In the genomic region with DNA sequence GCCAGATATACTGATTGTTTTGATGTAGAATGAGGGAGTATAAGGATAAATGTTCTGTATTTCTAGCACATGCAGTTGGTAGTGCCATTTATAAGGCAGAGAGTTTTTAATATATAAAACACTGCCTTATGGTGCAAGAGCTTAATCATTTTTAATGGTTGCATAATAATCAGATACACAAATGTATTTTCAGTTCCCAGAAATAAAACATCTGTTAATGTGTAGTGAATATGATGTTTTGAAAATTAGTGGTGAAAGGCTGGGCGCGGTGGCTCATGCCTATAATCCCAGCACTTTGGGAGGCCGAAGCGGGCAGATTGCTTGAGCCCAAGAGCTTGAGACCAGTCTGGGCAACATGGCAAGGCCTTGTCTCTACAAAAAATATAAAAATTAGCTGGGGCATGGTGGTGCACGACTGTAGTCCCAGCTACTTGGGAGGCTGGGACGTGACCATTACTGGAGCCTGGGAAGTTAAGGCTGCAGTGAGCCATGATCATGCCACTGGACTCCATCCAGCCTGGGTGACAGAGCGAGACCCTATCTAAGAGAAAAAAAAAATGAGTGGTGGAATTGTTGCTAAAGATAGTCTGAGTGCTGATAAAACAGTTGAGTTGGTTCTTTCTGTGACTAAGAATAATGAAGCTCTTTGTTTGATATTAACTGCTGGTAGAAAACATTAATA, we compare ENCODE assay signal across 1 cellular context.
A peak's percentile ranks its signal among the peaks of the same experiment; 100 is the strongest.
TF ChIP-seq lines count a peak whose summit lies in the region.

No MANE protein-coding gene starts in this region.

TF ChIP-seq in K562, 482 proteins besides CTCF, POLR2A, EP300 and RAD21 (continued from another document and continues in another):
- TF ChIP-seq, protein P1, sequence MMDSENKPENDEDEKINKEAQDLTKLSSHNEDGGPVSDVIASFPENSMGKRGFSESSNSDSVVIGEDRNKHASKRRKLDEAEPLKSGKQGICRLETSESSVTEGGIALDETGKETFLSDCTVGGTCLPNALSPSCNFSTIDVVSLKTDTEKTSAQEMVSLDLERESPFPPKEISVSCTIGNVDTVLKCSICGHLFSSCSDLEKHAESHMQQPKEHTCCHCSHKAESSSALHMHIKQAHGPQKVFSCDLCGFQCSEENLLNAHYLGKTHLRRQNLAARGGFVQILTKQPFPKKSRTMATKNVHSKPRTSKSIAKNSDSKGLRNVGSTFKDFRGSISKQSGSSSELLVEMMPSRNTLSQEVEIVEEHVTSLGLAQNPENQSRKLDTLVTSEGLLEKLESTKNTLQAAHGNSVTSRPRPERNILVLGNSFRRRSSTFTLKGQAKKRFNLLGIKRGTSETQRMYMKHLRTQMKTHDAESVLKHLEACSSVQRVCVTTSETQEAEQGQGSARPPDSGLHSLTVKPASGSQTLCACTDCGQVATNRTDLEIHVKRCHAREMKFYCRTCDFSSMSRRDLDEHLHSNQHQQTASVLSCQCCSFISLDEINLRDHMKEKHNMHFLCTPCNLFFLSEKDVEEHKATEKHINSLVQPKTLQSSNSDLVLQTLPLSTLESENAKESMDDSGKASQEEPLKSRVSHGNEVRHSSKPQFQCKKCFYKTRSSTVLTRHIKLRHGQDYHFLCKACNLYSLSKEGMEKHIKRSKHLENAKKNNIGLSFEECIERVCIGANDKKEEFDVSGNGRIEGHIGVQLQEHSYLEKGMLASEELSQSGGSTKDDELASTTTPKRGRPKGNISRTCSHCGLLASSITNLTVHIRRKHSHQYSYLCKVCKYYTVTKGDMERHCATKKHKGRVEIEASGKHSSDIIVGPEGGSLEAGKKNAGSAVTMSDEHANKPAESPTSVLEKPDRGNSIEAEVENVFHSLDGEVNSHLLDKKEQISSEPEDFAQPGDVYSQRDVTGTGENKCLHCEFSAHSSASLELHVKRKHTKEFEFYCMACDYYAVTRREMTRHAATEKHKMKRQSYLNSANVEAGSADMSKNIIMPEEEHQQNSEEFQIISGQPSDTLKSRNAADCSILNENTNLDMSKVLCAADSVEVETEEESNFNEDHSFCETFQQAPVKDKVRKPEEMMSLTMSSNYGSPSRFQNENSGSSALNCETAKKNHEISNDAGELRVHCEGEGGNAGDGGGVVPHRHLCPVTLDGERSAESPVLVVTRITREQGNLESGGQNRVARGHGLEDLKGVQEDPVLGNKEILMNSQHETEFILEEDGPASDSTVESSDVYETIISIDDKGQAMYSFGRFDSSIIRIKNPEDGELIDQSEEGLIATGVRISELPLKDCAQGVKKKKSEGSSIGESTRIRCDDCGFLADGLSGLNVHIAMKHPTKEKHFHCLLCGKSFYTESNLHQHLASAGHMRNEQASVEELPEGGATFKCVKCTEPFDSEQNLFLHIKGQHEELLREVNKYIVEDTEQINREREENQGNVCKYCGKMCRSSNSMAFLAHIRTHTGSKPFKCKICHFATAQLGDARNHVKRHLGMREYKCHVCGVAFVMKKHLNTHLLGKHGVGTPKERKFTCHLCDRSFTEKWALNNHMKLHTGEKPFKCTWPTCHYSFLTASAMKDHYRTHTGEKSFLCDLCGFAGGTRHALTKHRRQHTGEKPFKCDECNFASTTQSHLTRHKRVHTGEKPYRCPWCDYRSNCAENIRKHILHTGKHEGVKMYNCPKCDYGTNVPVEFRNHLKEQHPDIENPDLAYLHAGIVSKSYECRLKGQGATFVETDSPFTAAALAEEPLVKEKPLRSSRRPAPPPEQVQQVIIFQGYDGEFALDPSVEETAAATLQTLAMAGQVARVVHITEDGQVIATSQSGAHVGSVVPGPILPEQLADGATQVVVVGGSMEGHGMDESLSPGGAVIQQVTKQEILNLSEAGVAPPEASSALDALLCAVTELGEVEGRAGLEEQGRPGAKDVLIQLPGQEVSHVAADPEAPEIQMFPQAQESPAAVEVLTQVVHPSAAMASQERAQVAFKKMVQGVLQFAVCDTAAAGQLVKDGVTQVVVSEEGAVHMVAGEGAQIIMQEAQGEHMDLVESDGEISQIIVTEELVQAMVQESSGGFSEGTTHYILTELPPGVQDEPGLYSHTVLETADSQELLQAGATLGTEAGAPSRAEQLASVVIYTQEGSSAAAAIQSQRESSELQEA (IDR thresholded peaks at IDR 0.05; ENCODE audit: low read depth) = no peak
- TF ChIP-seq CC2D1A (IDR thresholded peaks at IDR 0.05) (no peak), RFX1 (IDR thresholded peaks at IDR 0.05) (no peak), CBX5 (IDR thresholded peaks at IDR 0.05; ENCODE audit: borderline replicate concordance, low read depth) (no peak), ZC3H11A (IDR thresholded peaks at IDR 0.05; ENCODE audit: low read depth, low read length) (no peak), TAF7 (tag; IDR thresholded peaks at IDR 0.05) (no peak), NFIX (CRISPR knock-in tag; IDR thresholded peaks at IDR 0.05; ENCODE audit: low read depth) (no peak), SMARCC2 (IDR thresholded peaks at IDR 0.05; ENCODE audit: low read depth) (peak; percentile 78; the same call in 1 of the 2 replicates), EHMT2 (IDR thresholded peaks at IDR 0.05) (0 out of 2 replicates have a peak, but pooled peaks have one; percentile 63), PHTF2 (CRISPR knock-in tag; IDR thresholded peaks at IDR 0.05) (no peak), TCFL5 (CRISPR knock-in tag; conservative IDR thresholded peaks at IDR 0.05) (no peak), ZFX (CRISPR knock-in tag; IDR thresholded peaks at IDR 0.05) (no peak), XRCC3 (IDR thresholded peaks at IDR 0.05) (no peak), ZNF165 (CRISPR knock-in tag; IDR thresholded peaks at IDR 0.05; ENCODE audit: borderline replicate concordance) (no peak), BCL6 (CRISPR knock-in tag; IDR thresholded peaks at IDR 0.05) (no peak), SETDB1 (IDR thresholded peaks at IDR 0.05; ENCODE audit: low read length) (no peak), PHB (CRISPR knock-in tag; IDR thresholded peaks at IDR 0.05) (no peak), CBX8 (IDR thresholded peaks at IDR 0.05; ENCODE audit: borderline replicate concordance, extremely low read depth, low read depth, low read length, poor library complexity, severe bottlenecking) (no peak), RCOR1 (IDR thresholded peaks at IDR 0.05; ENCODE audit: borderline replicate concordance in 1 of 2, low read depth in 2 of 2, low read length in 2 of 2) (0 out of 4 replicates have a peak, but pooled peaks of 1 of the 2 experiments have one; percentile 32), TGIF2 (CRISPR knock-in tag; IDR thresholded peaks at IDR 0.05) (no peak), ZNF143 (CRISPR knock-in tag; IDR thresholded peaks at IDR 0.05) (no peak), TCF3 (CRISPR knock-in tag; IDR thresholded peaks at IDR 0.05) (peak; percentile 45; the same call in 1 of the 2 replicates)
- TF ChIP-seq, protein P2, sequence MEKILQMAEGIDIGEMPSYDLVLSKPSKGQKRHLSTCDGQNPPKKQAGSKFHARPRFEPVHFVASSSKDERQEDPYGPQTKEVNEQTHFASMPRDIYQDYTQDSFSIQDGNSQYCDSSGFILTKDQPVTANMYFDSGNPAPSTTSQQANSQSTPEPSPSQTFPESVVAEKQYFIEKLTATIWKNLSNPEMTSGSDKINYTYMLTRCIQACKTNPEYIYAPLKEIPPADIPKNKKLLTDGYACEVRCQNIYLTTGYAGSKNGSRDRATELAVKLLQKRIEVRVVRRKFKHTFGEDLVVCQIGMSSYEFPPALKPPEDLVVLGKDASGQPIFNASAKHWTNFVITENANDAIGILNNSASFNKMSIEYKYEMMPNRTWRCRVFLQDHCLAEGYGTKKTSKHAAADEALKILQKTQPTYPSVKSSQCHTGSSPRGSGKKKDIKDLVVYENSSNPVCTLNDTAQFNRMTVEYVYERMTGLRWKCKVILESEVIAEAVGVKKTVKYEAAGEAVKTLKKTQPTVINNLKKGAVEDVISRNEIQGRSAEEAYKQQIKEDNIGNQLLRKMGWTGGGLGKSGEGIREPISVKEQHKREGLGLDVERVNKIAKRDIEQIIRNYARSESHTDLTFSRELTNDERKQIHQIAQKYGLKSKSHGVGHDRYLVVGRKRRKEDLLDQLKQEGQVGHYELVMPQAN (IDR thresholded peaks at IDR 0.05; ENCODE audit: borderline replicate concordance) = no peak
- TF ChIP-seq, protein P3, sequence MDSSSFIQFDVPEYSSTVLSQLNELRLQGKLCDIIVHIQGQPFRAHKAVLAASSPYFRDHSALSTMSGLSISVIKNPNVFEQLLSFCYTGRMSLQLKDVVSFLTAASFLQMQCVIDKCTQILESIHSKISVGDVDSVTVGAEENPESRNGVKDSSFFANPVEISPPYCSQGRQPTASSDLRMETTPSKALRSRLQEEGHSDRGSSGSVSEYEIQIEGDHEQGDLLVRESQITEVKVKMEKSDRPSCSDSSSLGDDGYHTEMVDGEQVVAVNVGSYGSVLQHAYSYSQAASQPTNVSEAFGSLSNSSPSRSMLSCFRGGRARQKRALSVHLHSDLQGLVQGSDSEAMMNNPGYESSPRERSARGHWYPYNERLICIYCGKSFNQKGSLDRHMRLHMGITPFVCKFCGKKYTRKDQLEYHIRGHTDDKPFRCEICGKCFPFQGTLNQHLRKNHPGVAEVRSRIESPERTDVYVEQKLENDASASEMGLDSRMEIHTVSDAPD (CRISPR knock-in tag; IDR thresholded peaks at IDR 0.05) = no peak
- TF ChIP-seq, protein P4, sequence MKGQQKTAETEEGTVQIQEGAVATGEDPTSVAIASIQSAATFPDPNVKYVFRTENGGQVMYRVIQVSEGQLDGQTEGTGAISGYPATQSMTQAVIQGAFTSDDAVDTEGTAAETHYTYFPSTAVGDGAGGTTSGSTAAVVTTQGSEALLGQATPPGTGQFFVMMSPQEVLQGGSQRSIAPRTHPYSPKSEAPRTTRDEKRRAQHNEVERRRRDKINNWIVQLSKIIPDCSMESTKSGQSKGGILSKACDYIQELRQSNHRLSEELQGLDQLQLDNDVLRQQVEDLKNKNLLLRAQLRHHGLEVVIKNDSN (CRISPR knock-in tag; IDR thresholded peaks at IDR 0.05) = no peak
- TF ChIP-seq, protein P5, sequence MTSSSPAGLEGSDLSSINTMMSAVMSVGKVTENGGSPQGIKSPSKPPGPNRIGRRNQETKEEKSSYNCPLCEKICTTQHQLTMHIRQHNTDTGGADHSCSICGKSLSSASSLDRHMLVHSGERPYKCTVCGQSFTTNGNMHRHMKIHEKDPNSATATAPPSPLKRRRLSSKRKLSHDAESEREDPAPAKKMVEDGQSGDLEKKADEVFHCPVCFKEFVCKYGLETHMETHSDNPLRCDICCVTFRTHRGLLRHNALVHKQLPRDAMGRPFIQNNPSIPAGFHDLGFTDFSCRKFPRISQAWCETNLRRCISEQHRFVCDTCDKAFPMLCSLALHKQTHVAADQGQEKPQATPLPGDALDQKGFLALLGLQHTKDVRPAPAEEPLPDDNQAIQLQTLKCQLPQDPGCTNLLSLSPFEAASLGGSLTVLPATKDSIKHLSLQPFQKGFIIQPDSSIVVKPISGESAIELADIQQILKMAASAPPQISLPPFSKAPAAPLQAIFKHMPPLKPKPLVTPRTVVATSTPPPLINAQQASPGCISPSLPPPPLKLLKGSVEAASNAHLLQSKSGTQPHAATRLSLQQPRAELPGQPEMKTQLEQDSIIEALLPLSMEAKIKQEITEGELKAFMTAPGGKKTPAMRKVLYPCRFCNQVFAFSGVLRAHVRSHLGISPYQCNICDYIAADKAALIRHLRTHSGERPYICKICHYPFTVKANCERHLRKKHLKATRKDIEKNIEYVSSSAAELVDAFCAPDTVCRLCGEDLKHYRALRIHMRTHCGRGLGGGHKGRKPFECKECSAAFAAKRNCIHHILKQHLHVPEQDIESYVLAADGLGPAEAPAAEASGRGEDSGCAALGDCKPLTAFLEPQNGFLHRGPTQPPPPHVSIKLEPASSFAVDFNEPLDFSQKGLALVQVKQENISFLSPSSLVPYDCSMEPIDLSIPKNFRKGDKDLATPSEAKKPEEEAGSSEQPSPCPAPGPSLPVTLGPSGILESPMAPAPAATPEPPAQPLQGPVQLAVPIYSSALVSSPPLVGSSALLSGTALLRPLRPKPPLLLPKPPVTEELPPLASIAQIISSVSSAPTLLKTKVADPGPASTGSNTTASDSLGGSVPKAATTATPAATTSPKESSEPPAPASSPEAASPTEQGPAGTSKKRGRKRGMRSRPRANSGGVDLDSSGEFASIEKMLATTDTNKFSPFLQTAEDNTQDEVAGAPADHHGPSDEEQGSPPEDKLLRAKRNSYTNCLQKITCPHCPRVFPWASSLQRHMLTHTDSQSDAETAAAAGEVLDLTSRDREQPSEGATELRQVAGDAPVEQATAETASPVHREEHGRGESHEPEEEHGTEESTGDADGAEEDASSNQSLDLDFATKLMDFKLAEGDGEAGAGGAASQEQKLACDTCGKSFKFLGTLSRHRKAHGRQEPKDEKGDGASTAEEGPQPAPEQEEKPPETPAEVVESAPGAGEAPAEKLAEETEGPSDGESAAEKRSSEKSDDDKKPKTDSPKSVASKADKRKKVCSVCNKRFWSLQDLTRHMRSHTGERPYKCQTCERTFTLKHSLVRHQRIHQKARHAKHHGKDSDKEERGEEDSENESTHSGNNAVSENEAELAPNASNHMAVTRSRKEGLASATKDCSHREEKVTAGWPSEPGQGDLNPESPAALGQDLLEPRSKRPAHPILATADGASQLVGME (CRISPR knock-in tag; IDR thresholded peaks at IDR 0.05) = no peak
